39 cellular contexts compared by ENCODE assay signal in the genomic region with DNA sequence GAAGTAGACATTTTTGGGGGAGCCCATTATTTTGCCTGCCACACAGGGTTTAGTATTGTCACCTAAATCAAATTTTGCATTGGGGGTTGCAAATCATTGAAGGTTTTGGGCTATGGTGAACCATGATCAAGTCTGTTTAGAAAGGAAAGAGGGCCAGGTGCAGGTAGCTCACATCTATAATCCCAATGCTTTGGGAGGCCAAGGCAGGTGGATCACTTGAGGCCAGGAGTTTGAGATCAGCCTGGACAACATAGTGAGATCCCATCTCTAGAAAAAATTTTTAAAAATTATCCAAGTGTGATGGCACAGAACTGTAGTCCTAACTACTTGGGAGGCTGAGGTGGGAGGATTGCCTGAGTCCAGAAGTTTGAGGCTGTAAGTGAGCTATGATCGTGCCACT.
"Had no signal": no experiment of that assay in that cellular context is flagged by ENCODE, and none has a peak within 500 bp of the region (broad histone marks: within the 10 kb centered on the region; RNA-seq: fewer than 3 reads in every experiment).

No MANE protein-coding gene starts in this region.

- H3K27ac Mint-ChIP-seq: activated CD4-positive, alpha-beta memory T cell treated with anti-CD3 and anti-CD28 coated beads, Interleukin-2, amount 10 ng/mL, durations not matched to agents 7 days and 5 days; activated CD4-positive, alpha-beta T cell treated with anti-CD3 and anti-CD28 coated beads for 36 hours; activated CD8-positive, alpha-beta memory T cell treated with anti-CD3 and anti-CD28 coated beads, Interleukin-2, amount 10 ng/mL, durations not matched to agents 7 days and 5 days; activated CD8-positive, alpha-beta T cell treated with anti-CD3 and anti-CD28 coated beads, Interleukin-2, amount 10 ng/mL, durations not matched to agents 7 days and 5 days; activated naive CD4-positive, alpha-beta T cell treated with anti-CD3 and anti-CD28 coated beads, Interleukin-2, amount 10 ng/mL, durations not matched to agents 7 days and 5 days; activated naive CD4-positive, alpha-beta T cell treated with anti-CD3 and anti-CD28 coated beads, Interleukin-2, amount 50 U/mL, for 24 hours; activated naive CD8-positive, alpha-beta T cell treated with anti-CD3 and anti-CD28 coated beads, Interleukin-2, amount 10 ng/mL, durations not matched to agents 7 days and 5 days; activated naive CD8-positive, alpha-beta T cell treated with anti-CD3 and anti-CD28 coated beads, Interleukin-2, amount 50 U/mL, for 24 hours; activated T-cell treated with anti-CD3 and anti-CD28 coated beads, Interleukin-2, amount 50 U/mL, for 24 hours; activated T-helper 2 cell treated with anti-CD3 and anti-CD28 coated beads, Interferon-gamma antibody, Interleukin-2, Interleukin-4, amounts not matched to agents 10 μg/mL and 5 μg/mL and 100 μg/mL, durations not matched to agents 14 hours and 24 hours and 36 hours; brain; T-helper 1 cell treated with Interleukin-12 subunit alpha and Interleukin-12 subunit beta and Interleukin-4 antibody, amounts not matched to agents 30 μg/mL and 1 μg/mL, for 36 hours; T-helper 2 cell treated with Interferon-gamma antibody and Interleukin-4, amounts not matched to agents 5 μg/mL and 100 μg/mL, for 36 hours had no signal

- H3K9me3 ChIP-seq: ascending aorta had no signal

- H3K4me3 ChIP-seq: ascending aorta, cardiac muscle cell had no signal

- H3K36me3 ChIP-seq: ascending aorta, cardiac muscle cell, WERI-Rb-1 had no signal

- DNase-seq: activated CD4-positive, alpha-beta memory T cell treated with anti-CD3 and anti-CD28 coated beads, Interleukin-2, amount 10 ng/mL, durations not matched to agents 7 days and 5 days; activated CD4-positive, alpha-beta T cell treated with anti-CD3 and anti-CD28 coated beads for 1 hour; activated CD4-positive, alpha-beta T cell treated with anti-CD3 and anti-CD28 coated beads for 36 hours; activated CD4-positive, alpha-beta T cell treated with anti-CD3 and anti-CD28 coated beads for 48 hours; activated CD4-positive, alpha-beta T cell treated with anti-CD3 and anti-CD28 coated beads, Interleukin-2, amount 10 ng/mL, durations not matched to agents 7 days and 5 days; activated CD4-positive, alpha-beta T cell treated with anti-CD3 and anti-CD28 coated beads, Interleukin-2, amount 50 U/mL, for 48 hours; activated CD4-positive, CD25-positive, alpha-beta regulatory T cell; activated CD8-positive, alpha-beta memory T cell treated with anti-CD3 and anti-CD28 coated beads for 24 hours; activated CD8-positive, alpha-beta memory T cell treated with anti-CD3 and anti-CD28 coated beads, Interleukin-2, amount 10 ng/mL, durations not matched to agents 7 days and 5 days; activated CD8-positive, alpha-beta memory T cell treated with anti-CD3 and anti-CD28 coated beads, Interleukin-2, amount 50 U/mL, for 48 hours; activated CD8-positive, alpha-beta T cell treated with anti-CD3 and anti-CD28 coated beads, Interleukin-2, amount 10 ng/mL, durations not matched to agents 7 days and 5 days; activated effector memory CD4-positive, alpha-beta T cell treated with Interleukin-2 at 50 U/mL for 16 hours; activated gamma-delta T cell; activated naive CD4-positive, alpha-beta T cell treated with anti-CD3 and anti-CD28 coated beads, Interleukin-2, amount 10 ng/mL, durations not matched to agents 7 days and 5 days; activated naive CD4-positive, alpha-beta T cell treated with Interleukin-2 at 50 U/mL for 16 hours; activated naive CD8-positive, alpha-beta T cell treated with anti-CD3 and anti-CD28 coated beads, Interleukin-2, amount 10 ng/mL, durations not matched to agents 7 days and 5 days; activated naive CD8-positive, alpha-beta T cell treated with anti-CD3 and anti-CD28 coated beads, Interleukin-2, amount 50 U/mL, for 24 hours; activated T-cell treated with anti-CD3 and anti-CD28 coated beads, Interleukin-2, amount 50 U/mL, for 24 hours; activated T-cell treated with anti-CD3 and anti-CD28 coated beads, Interleukin-2, amount 50 U/mL, for 48 hours; amygdala; anterior cingulate cortex; caudate nucleus; cerebellar nuclear complex; T-helper 1 cell; T-helper 2 cell; T-helper 9 cell; WERI-Rb-1 had no signal

- H3K27me3 Mint-ChIP-seq: activated CD4-positive, alpha-beta memory T cell treated with anti-CD3 and anti-CD28 coated beads, Interleukin-2, amount 10 ng/mL, durations not matched to agents 7 days and 5 days; activated CD4-positive, alpha-beta T cell treated with anti-CD3 and anti-CD28 coated beads for 36 hours; activated CD4-positive, alpha-beta T cell treated with anti-CD3 and anti-CD28 coated beads, Interleukin-2, amount 10 ng/mL, durations not matched to agents 7 days and 5 days; activated CD8-positive, alpha-beta memory T cell treated with anti-CD3 and anti-CD28 coated beads, Interleukin-2, amount 10 ng/mL, durations not matched to agents 7 days and 5 days; activated naive CD4-positive, alpha-beta T cell treated with anti-CD3 and anti-CD28 coated beads, Interleukin-2, amount 10 ng/mL, durations not matched to agents 7 days and 5 days; activated naive CD4-positive, alpha-beta T cell treated with anti-CD3 and anti-CD28 coated beads, Interleukin-2, amount 50 U/mL, for 24 hours; activated naive CD8-positive, alpha-beta T cell; activated naive CD8-positive, alpha-beta T cell treated with anti-CD3 and anti-CD28 coated beads, Interleukin-2, amount 10 ng/mL, durations not matched to agents 7 days and 5 days; activated naive CD8-positive, alpha-beta T cell treated with anti-CD3 and anti-CD28 coated beads, Interleukin-2, amount 50 U/mL, for 24 hours; activated T-cell treated with anti-CD3 and anti-CD28 coated beads, Interleukin-2, amount 50 U/mL, for 24 hours; brain; central memory CD8-positive, alpha-beta T cell had no signal

- H3K27me3 ChIP-seq: ascending aorta, cardiac muscle cell had no signal

- ATAC-seq: activated CD4-positive, alpha-beta T cell treated with anti-CD3 and anti-CD28 coated beads for 36 hours; activated CD4-positive, CD25-positive, alpha-beta regulatory T cell treated with anti-CD3 and anti-CD28 coated beads, Interleukin-2, amount 50 U/mL, for 24 hours; activated CD8-positive, alpha-beta memory T cell treated with anti-CD3 and anti-CD28 coated beads, Interleukin-2, amount 10 ng/mL, durations not matched to agents 7 days and 5 days; activated CD8-positive, alpha-beta T cell treated with anti-CD3 and anti-CD28 coated beads, Interleukin-2, amount 10 ng/mL, durations not matched to agents 7 days and 5 days; activated naive CD8-positive, alpha-beta T cell treated with anti-CD3 and anti-CD28 coated beads, Interleukin-2, amount 50 U/mL, for 24 hours; WTC11 had no signal

- H3K27ac ChIP-seq: ascending aorta, cardiac muscle cell, WERI-Rb-1 had no signal

- FAIRE-seq: bronchial epithelial cell had no signal

- H3K9me3 Mint-ChIP-seq: activated naive CD4-positive, alpha-beta T cell treated with anti-CD3 and anti-CD28 coated beads, Interleukin-2, amount 10 ng/mL, durations not matched to agents 7 days and 5 days; activated naive CD4-positive, alpha-beta T cell treated with anti-CD3 and anti-CD28 coated beads, Interleukin-2, amount 50 U/mL, for 24 hours; activated T-cell treated with anti-CD3 and anti-CD28 coated beads, Interleukin-2, amount 50 U/mL, for 24 hours; central memory CD8-positive, alpha-beta T cell; T-helper 1 cell treated with Interleukin-12 subunit alpha and Interleukin-12 subunit beta and Interleukin-4 antibody, amounts not matched to agents 30 μg/mL and 1 μg/mL, for 36 hours had no signal

- H3K4me3 Mint-ChIP-seq: activated CD4-positive, alpha-beta memory T cell treated with anti-CD3 and anti-CD28 coated beads, Interleukin-2, amount 10 ng/mL, durations not matched to agents 7 days and 5 days; activated CD4-positive, alpha-beta T cell treated with anti-CD3 and anti-CD28 coated beads for 36 hours; activated CD4-positive, alpha-beta T cell treated with anti-CD3 and anti-CD28 coated beads, Interleukin-2, amount 10 ng/mL, durations not matched to agents 7 days and 5 days; activated CD8-positive, alpha-beta memory T cell treated with anti-CD3 and anti-CD28 coated beads, Interleukin-2, amount 10 ng/mL, durations not matched to agents 7 days and 5 days; activated CD8-positive, alpha-beta T cell treated with anti-CD3 and anti-CD28 coated beads, Interleukin-2, amount 10 ng/mL, durations not matched to agents 7 days and 5 days; activated naive CD4-positive, alpha-beta T cell treated with anti-CD3 and anti-CD28 coated beads, Interleukin-2, amount 10 ng/mL, durations not matched to agents 7 days and 5 days; activated naive CD4-positive, alpha-beta T cell treated with anti-CD3 and anti-CD28 coated beads, Interleukin-2, amount 50 U/mL, for 24 hours; activated naive CD8-positive, alpha-beta T cell; activated naive CD8-positive, alpha-beta T cell treated with anti-CD3 and anti-CD28 coated beads, Interleukin-2, amount 10 ng/mL, durations not matched to agents 7 days and 5 days; activated naive CD8-positive, alpha-beta T cell treated with anti-CD3 and anti-CD28 coated beads, Interleukin-2, amount 50 U/mL, for 24 hours; activated T-cell treated with anti-CD3 and anti-CD28 coated beads, Interleukin-2, amount 50 U/mL, for 24 hours; brain; central memory CD8-positive, alpha-beta T cell; T-helper 1 cell treated with Interleukin-12 subunit alpha and Interleukin-12 subunit beta and Interleukin-4 antibody, amounts not matched to agents 30 μg/mL and 1 μg/mL, for 36 hours; T-helper 2 cell treated with Interferon-gamma antibody and Interleukin-4, amounts not matched to agents 5 μg/mL and 100 μg/mL, for 36 hours; WTC11 had no signal
